In genomic region chr1:119373465-119373864, GRCh38 we compare ENCODE assay signal across 11 cellular contexts. TPM values are rescaled to one million over a fixed set of nuclear protein-coding genes. Genes with fewer than 3 reads are reported as not detected.
DNase-seq lines count a peak whose midpoint lies in the region; ATAC-seq and TF ChIP-seq lines count a peak whose summit lies in the region.
"Had no signal": no experiment of that assay in that cellular context is flagged by ENCODE, and none has a peak within 500 bp of the region (broad histone marks: within the 10 kb centered on the region; RNA-seq: fewer than 3 reads in every experiment).

No MANE protein-coding gene starts in this region.

- H3K27ac ChIP-seq in hepatocyte = peak overlapping the region; percentile 80

- no peak for TF ChIP-seq CTCF in hepatocyte (IDR thresholded peaks at IDR 0.05; ENCODE audit: poor library complexity)

- H3K4me1 ChIP-seq in hepatocyte (ENCODE audit: insufficient read depth) = peaks cover 19% of the 10 kb centered on the region

- H3K4me2 ChIP-seq in hepatocyte = no peak overlapping the region

- no peaks in the 10 kb centered on the region for H3K79me2 ChIP-seq in hepatocyte

- H4K20me1 ChIP-seq in hepatocyte (ENCODE audit: insufficient read depth, poor library complexity, severe bottlenecking) = no peaks in the 10 kb centered on the region

- ATAC-seq in HG02623 (IDR thresholded peaks at IDR 0.05; ENCODE audit: unreplicated experiment) (peak; percentile 40), HG03457 (IDR thresholded peaks at IDR 0.05; ENCODE audit: unreplicated experiment) (no peak), HG02938 (IDR thresholded peaks at IDR 0.05; ENCODE audit: unreplicated experiment) (no peak), GM18909 (IDR thresholded peaks at IDR 0.05; ENCODE audit: poor library complexity, unreplicated experiment) (no peak)

- no peak overlapping the region for H2AFZ ChIP-seq in hepatocyte

- no peaks in the 10 kb centered on the region for H3K9me3 ChIP-seq in hepatocyte (ENCODE audit: low read depth)

- WGBS in hepatocyte (ENCODE audit: low lambda C conversion rate, missing lambda C conversion rate) = 36% methylated on average over 2 of the region's 2 CpGs

- no peak overlapping the region for H3K4me3 ChIP-seq in hepatocyte
- H3K4me3 ChIP-seq: skin epidermis had no signal

- H3K36me3 ChIP-seq in hepatocyte (replicated peaks; ENCODE audit: insufficient read depth, low read depth) = no peaks in the 10 kb centered on the region

- DNase-seq in EH (ENCODE audit: low read depth) (peak; percentile 38), RPMI7951 (ENCODE audit: low read depth) (peak; percentile 57), hepatocyte (ENCODE audit: low spot score) (peak; percentile 46), mucosa of gallbladder (ENCODE audit: low spot score) (no peak)
- DNase-seq: NCI-H146 had no signal

- no peaks in the 10 kb centered on the region for H3K9me2 ChIP-seq in hepatocyte (replicated peaks; ENCODE audit: insufficient read depth)

- H3K27me3 ChIP-seq in hepatocyte = no peaks in the 10 kb centered on the region

RNA-seq across cellular contexts. Expression of gene HAO2, which starts 4.9 kb away (rescaled TPM):
- total RNA-seq in RPMI7951 (2014; rRNA removed; shearing (Covaris generic)) = not detected in 2 replicates
- total RNA-seq in hepatocyte (14.2 and 16.6 TPM in 2 replicates), mucosa of gallbladder (0.17 TPM)
- 5.7 and 14.2 TPM in 2 replicates for polyA plus RNA-seq in hepatocyte

RNA-seq across cellular contexts. Expression of gene HSD3B2, which starts 41.5 kb away (rescaled TPM):
- total RNA-seq in RPMI7951 (2014; rRNA removed; shearing (Covaris generic)) = 0.12 TPM in 1 of 2 replicates, not detected in the other
- total RNA-seq in hepatocyte (3.4 and 7.3 TPM in 2 replicates), mucosa of gallbladder (1.8 TPM)
- 2.2 and 4.6 TPM in 2 replicates for polyA plus RNA-seq in hepatocyte
- total RNA-seq: myocyte had no signal

Comparison
In these comparisons a context has a peak if more than half of its experiments do, and no peak if none do; other contexts are left out.
1. RNA of gene HAO2, which starts 4.9 kb away (total RNA-seq): 14.2 to 16.6 TPM in hepatocyte; 0.17 TPM in mucosa of gallbladder (single experiment) and not detected in RPMI7951; every median in the first group is over 10 times any median in the second.